20 cellular contexts compared by ENCODE assay signal in genomic region chr10:130049244-130049643, GRCh38.
DNase-seq lines count a peak whose midpoint lies in the region; ATAC-seq and TF ChIP-seq lines count a peak whose summit lies in the region.
"Had no signal": no experiment of that assay in that cellular context is flagged by ENCODE, and none has a peak within 500 bp of the region (broad histone marks: within the 10 kb centered on the region; RNA-seq: fewer than 3 reads in every experiment).

No MANE protein-coding gene starts in this region.

- H2AFZ ChIP-seq in GM23338 (peak overlapping the region; percentile 38; the same call in 1 of the 2 replicates), neuronal stem cell (ENCODE audit: low read length) (no peak overlapping the region)

- no peak overlapping the region for H2BK5ac ChIP-seq in neuronal stem cell (ENCODE audit: low read length)

- no peaks in the 10 kb centered on the region for H4K20me1 ChIP-seq in GM23338 (replicated peaks; ENCODE audit: insufficient read depth)
- H4K20me1 ChIP-seq: BLaER1 treated with 17β-estradiol and CSF1 and Interleukin-3, amounts not matched to agents 10 nM and 100 nM had no signal

- no peaks in the 10 kb centered on the region for H3K79me1 ChIP-seq in neuronal stem cell (ENCODE audit: low read depth, low read length)

- H4K8ac ChIP-seq in neuronal stem cell (ENCODE audit: low read depth, low read length) = no peak overlapping the region

- H4K91ac ChIP-seq in neuronal stem cell (ENCODE audit: low read depth, low read length, poor library complexity) = no peak overlapping the region

- peaks cover 4% of the 10 kb centered on the region for H3K4me1 Mint-ChIP-seq in GM23338
- H3K4me1 Mint-ChIP-seq in effector memory CD8-positive, alpha-beta T cell (ENCODE audit: low read depth in 2 of 2) = no peaks in the 10 kb centered on the region
- H3K4me1 Mint-ChIP-seq: B cell had no signal

- no peaks in the 10 kb centered on the region for H3F3A ChIP-seq in GM23338 (replicated peaks; ENCODE audit: low read depth)

- no peak overlapping the region for H3K4ac ChIP-seq in neuronal stem cell (ENCODE audit: low read length)

- H3K36me3 ChIP-seq in GM23338 (ENCODE audit: insufficient read depth) (no peaks in the 10 kb centered on the region; the same call in 1 of the 2 replicates), neuronal stem cell (replicated peaks in 1 of 2; ENCODE audit: control insufficient read depth in 2 of 2, insufficient read depth in 2 of 2, low read length in 2 of 2) (no peaks in the 10 kb centered on the region)

- no peak for ATAC-seq in GM23338
- ATAC-seq in GM18502 (IDR thresholded peaks at IDR 0.05; ENCODE audit: poor library complexity, unreplicated experiment) = no peak
- no peak for ATAC-seq in effector memory CD8-positive, alpha-beta T cell (replicated peaks)
- ATAC-seq: A549; CD8-positive, alpha-beta T cell had no signal

- H3K23ac ChIP-seq in neuronal stem cell (ENCODE audit: low read depth, low read length, poor library complexity) = no peak overlapping the region

- H3K4me2 ChIP-seq in GM23338 (no peak overlapping the region), neuronal stem cell (ENCODE audit: insufficient read depth, low read length, poor library complexity, severe bottlenecking) (no peak overlapping the region)
- H3K4me2 ChIP-seq: A549 had no signal

- H3K79me2 ChIP-seq in GM23338 (replicated peaks; ENCODE audit: insufficient read depth) = no peaks in the 10 kb centered on the region

- H3K4me3 ChIP-seq in GM23338 (no peak overlapping the region), coronary artery (no peak overlapping the region), neuronal stem cell (ENCODE audit: low read length in 2 of 2) (no peak overlapping the region)
- H3K4me3 ChIP-seq: A549; BLaER1 treated with 17β-estradiol and CSF1 and Interleukin-3, amounts not matched to agents 10 nM and 100 nM had no signal

- no peaks in the 10 kb centered on the region for H3K9me2 ChIP-seq in GM23338 (ENCODE audit: insufficient read depth)

- H2AK5ac ChIP-seq in neuronal stem cell (ENCODE audit: low read depth, low read length) = peak overlapping the region; percentile 6

- WGBS in neuronal stem cell (ENCODE audit: extremely low coverage in 2 of 2, insufficient read length in 2 of 2, insufficient replicate concordance in 1 of 2), 2 donors = no CpG with 5 or more reads among the region's 12 CpGs

- no peak for TF ChIP-seq CTCF in GM23338 (conservative IDR thresholded peaks at IDR 0.05; ENCODE audit: low read depth in 2 of 2)
- no peak for TF ChIP-seq CTCF in coronary artery (IDR thresholded peaks at IDR 0.05)

- H3K27ac ChIP-seq in GM23338 (ENCODE audit: low read depth) (no peak overlapping the region), coronary artery (no peak overlapping the region), neuronal stem cell (replicated peaks; ENCODE audit: low read length) (no peak overlapping the region)
- H3K27ac ChIP-seq: 22Rv1; A549; BLaER1 treated with 17β-estradiol and CSF1 and Interleukin-3, amounts not matched to agents 10 nM and 100 nM; C4-2B had no signal

- H3K9ac ChIP-seq in neuronal stem cell (ENCODE audit: low read depth, low read length, poor library complexity) = no peak overlapping the region
- H3K9ac ChIP-seq: BLaER1 treated with 17β-estradiol and CSF1 and Interleukin-3, amounts not matched to agents 10 nM and 100 nM had no signal

- no peak overlapping the region for H2BK120ac ChIP-seq in neuronal stem cell (ENCODE audit: low read depth, low read length)

- H2BK12ac ChIP-seq in neuronal stem cell (ENCODE audit: low read length) = no peak overlapping the region

- H3K9me3 ChIP-seq in neuronal stem cell (replicated peaks in 1 of 2; ENCODE audit: control insufficient read depth in 2 of 2, insufficient read depth in 1 of 2, low read depth in 1 of 2, low read length in 2 of 2) = no peaks in the 10 kb centered on the region
- H3K9me3 ChIP-seq: Caco-2 had no signal

- peaks cover 2% of the 10 kb centered on the region; the same call in 2 of the 3 replicates for H3K9me3 Mint-ChIP-seq in GM23338
- H3K9me3 Mint-ChIP-seq in effector memory CD8-positive, alpha-beta T cell = no peaks in the 10 kb centered on the region
- H3K9me3 Mint-ChIP-seq: CD4-positive, alpha-beta T cell; CD8-positive, alpha-beta T cell had no signal

- H3K27me3 ChIP-seq in GM23338 (ENCODE audit: insufficient read depth) (no peaks in the 10 kb centered on the region), neuronal stem cell (ENCODE audit: control insufficient read depth in 3 of 3, insufficient read depth in 3 of 3, low read depth in 1 of 3, low read length in 3 of 3) (no peaks in the 10 kb centered on the region)
- H3K27me3 ChIP-seq: BLaER1 treated with 17β-estradiol and CSF1 and Interleukin-3, amounts not matched to agents 10 nM and 100 nM had no signal

- peaks cover 7% of the 10 kb centered on the region for H3K27me3 Mint-ChIP-seq in GM23338 (ENCODE audit: insufficient read depth, low read depth, poor library complexity)
- peaks cover 1 to 11% of the 10 kb centered on the region in 2 donors for H3K27me3 Mint-ChIP-seq in effector memory CD8-positive, alpha-beta T cell

- H3K4me3 Mint-ChIP-seq in GM23338 = no peak overlapping the region
- H3K4me3 Mint-ChIP-seq in effector memory CD8-positive, alpha-beta T cell = no peak overlapping the region
- H3K4me3 Mint-ChIP-seq: B cell; CD4-positive, alpha-beta T cell; CD8-positive, alpha-beta T cell had no signal

- no peaks in the 10 kb centered on the region for H3K36me3 Mint-ChIP-seq in GM23338 (ENCODE audit: low read depth)
- no peaks in the 10 kb centered on the region for H3K36me3 Mint-ChIP-seq in effector memory CD8-positive, alpha-beta T cell (ENCODE audit: insufficient read depth)
- H3K36me3 Mint-ChIP-seq: CD8-positive, alpha-beta T cell had no signal

- no peak overlapping the region for H2BK15ac ChIP-seq in neuronal stem cell (ENCODE audit: low read length)

- H3K27ac Mint-ChIP-seq in GM23338 = no peak overlapping the region
- H3K27ac Mint-ChIP-seq in effector memory CD8-positive, alpha-beta T cell = no peak overlapping the region
- H3K27ac Mint-ChIP-seq: B cell; CD4-positive, alpha-beta T cell; CD8-positive, alpha-beta T cell had no signal

- DNase-seq in GM23338 (ENCODE audit: low spot score) (no peak), coronary artery (ENCODE audit: low spot score) (peak; percentile 50), neuronal stem cell (ENCODE audit: low spot score) (no peak), posterior vena cava (ENCODE audit: low spot score) (peak; percentile 66), epidermal melanocyte (ENCODE audit: insufficient read length, low spot score) (no peak), NCI-H510A treated with DMSO at 0.1 percent for 48 hours (lab: John Stamatoyannopoulos, UW) (no peak)
- DNase-seq in effector memory CD8-positive, alpha-beta T cell = no peak
- DNase-seq: AML-193; Caco-2; Calu3; CD4-positive, alpha-beta T cell; DMS79 treated with DMSO at 0.1 percent for 48 hours; GF-D8 had no signal

- H3K18ac ChIP-seq in neuronal stem cell (ENCODE audit: low read length) = no peak overlapping the region

- intact Hi-C loops in posterior vena cava (cut with DNase I) = no loop called here

- H3K4me1 ChIP-seq in GM23338 (ENCODE audit: insufficient read depth) (no peaks in the 10 kb centered on the region; the same call in 1 of the 2 replicates), neuronal stem cell (ENCODE audit: control insufficient read depth in 2 of 2, insufficient read depth in 1 of 2, low read depth in 1 of 2, low read length in 2 of 2) (no peaks in the 10 kb centered on the region)
- H3K4me1 ChIP-seq: A549, Caco-2 had no signal

- no peak overlapping the region for H3K14ac ChIP-seq in neuronal stem cell (ENCODE audit: low read length)

TF ChIP-seq in GM23338, 12 proteins besides CTCF, POLR2A, EP300 and RAD21 (continues in another document):
- TF ChIP-seq ZNF114 (CRISPR knock-in tag; IDR thresholded peaks at IDR 0.05) (no peak), EZH2 (IDR thresholded peaks at IDR 0.05; ENCODE audit: low read depth, unreplicated experiment) (no peak), STAT1 (IDR thresholded peaks at IDR 0.05; ENCODE audit: unreplicated experiment) (no peak), NANOG (IDR thresholded peaks at IDR 0.05; ENCODE audit: borderline replicate concordance) (no peak), CREB1 (CRISPR knock-in tag; IDR thresholded peaks at IDR 0.05; ENCODE audit: low read depth) (no peak), EZH2phosphoT487 (IDR thresholded peaks at IDR 0.05; ENCODE audit: unreplicated experiment) (no peak), ETS1 (IDR thresholded peaks at IDR 0.05) (no peak), JUNB (IDR thresholded peaks at IDR 0.05; ENCODE audit: unreplicated experiment) (no peak)

Comparison
In these comparisons a context has a peak if more than half of its experiments do, and no peak if none do; other contexts are left out.
1. DNase-seq: peak in coronary artery (single experiment) and posterior vena cava (single experiment); none in GM23338 (single experiment), neuronal stem cell (single experiment), epidermal melanocyte (single experiment), effector memory CD8-positive, alpha-beta T cell (0 of 3) and NCI-H510A treated with DMSO at 0.1 percent for 48 hours (single experiment).